Comparison of ENCODE assay signal across 23 cellular contexts in the genomic region with DNA sequence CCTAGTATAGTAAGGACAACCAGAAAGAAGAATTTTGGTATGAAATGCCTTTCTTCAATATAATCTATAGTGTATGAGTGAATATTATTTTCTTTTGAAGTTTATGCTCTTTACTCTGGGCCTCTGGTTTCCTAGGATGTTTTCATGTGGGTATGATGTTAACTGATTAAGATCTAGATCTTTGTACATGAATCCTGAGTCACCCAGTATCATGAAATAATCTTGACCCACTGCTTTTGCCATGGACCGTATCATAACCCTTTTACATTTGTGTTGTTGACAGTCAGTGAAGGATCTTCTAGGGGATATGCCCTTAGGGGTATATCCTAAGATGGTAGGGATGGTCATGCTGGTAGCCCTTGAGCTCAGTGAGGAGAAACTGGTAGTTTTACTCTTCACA.
"Had no signal": no experiment of that assay in that cellular context is flagged by ENCODE, and none has a peak within 500 bp of the region (broad histone marks: within the 10 kb centered on the region; RNA-seq: fewer than 3 reads in every experiment).

No MANE protein-coding gene starts in this region.

- H3K4me1 Mint-ChIP-seq: WTC11 had no signal

- H3K27me3 Mint-ChIP-seq: activated CD4-positive, alpha-beta T cell treated with anti-CD3 and anti-CD28 coated beads, Interleukin-2, amount 10 ng/mL, durations not matched to agents 24 days and 14 days; activated CD8-positive, alpha-beta memory T cell treated with anti-CD3 and anti-CD28 coated beads, Interleukin-2, amount 10 ng/mL, durations not matched to agents 7 days and 5 days; activated T-cell treated with anti-CD3 and anti-CD28 coated beads, Interleukin-2, amount 50 U/mL, for 24 hours; T-helper 17 cell had no signal

- H3K9me3 ChIP-seq: colonic mucosa, MG63 had no signal

- ATAC-seq: activated CD8-positive, alpha-beta memory T cell treated with anti-CD3 and anti-CD28 coated beads, Interleukin-2, amount 10 ng/mL, durations not matched to agents 7 days and 5 days; T-helper 17 cell; WTC11 had no signal

- H3K9me3 Mint-ChIP-seq: activated T-cell treated with anti-CD3 and anti-CD28 coated beads, Interleukin-2, amount 50 U/mL, for 24 hours; activated T-helper 1 cell treated with anti-CD3 and anti-CD28 coated beads, Interleukin-12 subunit alpha, Interleukin-12 subunit beta, Interleukin-2, Interleukin-4 antibody, amounts not matched to agents 30 ng/mL and 10 ng/mL and 1 ng/mL, durations not matched to agents 14 hours and 24 hours and 36 hours; WTC11 had no signal

- DNase-seq: activated CD4-positive, alpha-beta T cell treated with anti-CD3 and anti-CD28 coated beads, Interleukin-2, amount 10 ng/mL, durations not matched to agents 24 days and 14 days; activated CD4-positive, alpha-beta T cell treated with anti-CD3 and anti-CD28 coated beads, Interleukin-2, amount 50 U/mL, for 48 hours; activated CD4-positive, CD25-positive, alpha-beta regulatory T cell treated with anti-CD3 and anti-CD28 coated beads, Interleukin-2, amount 50 U/mL, for 72 hours; activated CD8-positive, alpha-beta memory T cell treated with anti-CD3 and anti-CD28 coated beads, Interleukin-2, amount 10 ng/mL, durations not matched to agents 7 days and 5 days; activated effector memory CD4-positive, alpha-beta T cell treated with anti-CD3 and anti-CD28 coated beads, Interleukin-2, amount 50 U/mL, for 16 hours; activated naive CD4-positive, alpha-beta T cell treated with Interleukin-2 at 50 U/mL for 16 hours; activated T-cell treated with anti-CD3 and anti-CD28 coated beads, Interleukin-2, amount 50 U/mL, for 24 hours; anterior cingulate cortex; caudate nucleus; colonic mucosa; KG1; MG63; MV-4-11; NCI-H1092 treated with DMSO at 0.1 percent for 48 hours; NCI-H1417 treated with DMSO at 0.1 percent for 48 hours; NCI-H1694; NCI-H2029; NCI-H524; SIG-M5; T-helper 17 cell; T-helper 9 cell had no signal

- H3K27ac Mint-ChIP-seq: activated CD4-positive, alpha-beta T cell treated with anti-CD3 and anti-CD28 coated beads, Interleukin-2, amount 10 ng/mL, durations not matched to agents 24 days and 14 days; activated CD8-positive, alpha-beta memory T cell treated with anti-CD3 and anti-CD28 coated beads, Interleukin-2, amount 10 ng/mL, durations not matched to agents 7 days and 5 days; activated T-cell treated with anti-CD3 and anti-CD28 coated beads, Interleukin-2, amount 50 U/mL, for 24 hours; activated T-helper 1 cell treated with anti-CD3 and anti-CD28 coated beads, Interleukin-12 subunit alpha, Interleukin-12 subunit beta, Interleukin-2, Interleukin-4 antibody, amounts not matched to agents 30 ng/mL and 10 ng/mL and 1 ng/mL, durations not matched to agents 14 hours and 24 hours and 36 hours; T-helper 17 cell had no signal

- H3K4me3 Mint-ChIP-seq: activated CD4-positive, alpha-beta T cell treated with anti-CD3 and anti-CD28 coated beads, Interleukin-2, amount 10 ng/mL, durations not matched to agents 24 days and 14 days; activated CD8-positive, alpha-beta memory T cell treated with anti-CD3 and anti-CD28 coated beads, Interleukin-2, amount 10 ng/mL, durations not matched to agents 7 days and 5 days; activated T-cell treated with anti-CD3 and anti-CD28 coated beads, Interleukin-2, amount 50 U/mL, for 24 hours; activated T-helper 1 cell treated with anti-CD3 and anti-CD28 coated beads, Interleukin-12 subunit alpha, Interleukin-12 subunit beta, Interleukin-2, Interleukin-4 antibody, amounts not matched to agents 30 ng/mL and 10 ng/mL and 1 ng/mL, durations not matched to agents 14 hours and 24 hours and 36 hours; T-helper 17 cell; WTC11 had no signal

- H3K4me1 ChIP-seq: colonic mucosa had no signal

- H3K27ac ChIP-seq: colonic mucosa had no signal

- H3K27me3 ChIP-seq: colonic mucosa, MG63 had no signal

- H3K4me3 ChIP-seq: colonic mucosa, MG63 had no signal
